In genomic region chr2:72793798-72794447, GRCh38 we compare ENCODE assay signal across 14 cellular contexts. TPM values are rescaled to one million over a fixed set of nuclear protein-coding genes. Genes with fewer than 3 reads are reported as not detected.
DNase-seq lines count a peak whose midpoint lies in the region; ATAC-seq and TF ChIP-seq lines count a peak whose summit lies in the region.
"Had no signal": no experiment of that assay in that cellular context is flagged by ENCODE, and none has a peak within 500 bp of the region (broad histone marks: within the 10 kb centered on the region; RNA-seq: fewer than 3 reads in every experiment).

No MANE protein-coding gene starts in this region.

- H3K4me2 ChIP-seq in DND-41 (ENCODE audit: insufficient read depth, low read length) (no peak overlapping the region), osteoblast (ENCODE audit: insufficient read depth, low read length) (no peak overlapping the region)

- no peak overlapping the region for H3K27ac ChIP-seq in DND-41 (ENCODE audit: low read length)
- no peak overlapping the region for H3K27ac ChIP-seq in osteoblast (ENCODE audit: low read depth, low read length)

- no peak overlapping the region for H3K9ac ChIP-seq in DND-41 (ENCODE audit: low read depth, low read length)

- no peak for TF ChIP-seq CTCF in DND-41 (IDR thresholded peaks at IDR 0.05; ENCODE audit: borderline replicate concordance, extremely low read depth, low read length, poor library complexity, severe bottlenecking)
- TF ChIP-seq CTCF in fibroblast of the aortic adventitia (IDR thresholded peaks at IDR 0.05; ENCODE audit: insufficient read depth, low read length) = no peak
- no peak for TF ChIP-seq CTCF in osteoblast (IDR thresholded peaks at IDR 0.05; ENCODE audit: extremely low read depth, low read depth, low read length)

- H3K27ac Mint-ChIP-seq in T-helper 17 cell (peak overlapping the region; percentile 30), immature natural killer cell (no peak overlapping the region)
- H3K27ac Mint-ChIP-seq: activated CD8-positive, alpha-beta T cell treated with anti-CD3 and anti-CD28 coated beads for 36 hours; activated naive CD4-positive, alpha-beta T cell treated with anti-CD3 and anti-CD28 coated beads for 36 hours; natural killer cell; T-helper 1 cell treated with Interleukin-12 subunit alpha and Interleukin-12 subunit beta and Interleukin-4 antibody, amounts not matched to agents 30 μg/mL and 1 μg/mL, for 36 hours had no signal

- H3K27me3 ChIP-seq in DND-41 (ENCODE audit: insufficient read depth, low read length, poor library complexity) (no peaks in the 10 kb centered on the region), osteoblast (ENCODE audit: insufficient read depth, low read length) (no peaks in the 10 kb centered on the region)

- H2AFZ ChIP-seq in DND-41 (ENCODE audit: low read depth, low read length) (no peak overlapping the region), osteoblast (ENCODE audit: low read length) (no peak overlapping the region)

- H3K27me3 Mint-ChIP-seq in T-helper 17 cell = no peaks in the 10 kb centered on the region
- no peaks in the 10 kb centered on the region for H3K27me3 Mint-ChIP-seq in immature natural killer cell (ENCODE audit: low read depth in 3 of 3)
- H3K27me3 Mint-ChIP-seq: activated CD8-positive, alpha-beta T cell treated with anti-CD3 and anti-CD28 coated beads for 36 hours had no signal

- no peaks in the 10 kb centered on the region for H3K9me3 ChIP-seq in DND-41 (ENCODE audit: insufficient read depth, low read length, severe bottlenecking)
- H3K9me3 ChIP-seq in T-helper 17 cell (ENCODE audit: control insufficient read depth, low read length, poor library complexity, severe bottlenecking) = no peaks in the 10 kb centered on the region
- no peaks in the 10 kb centered on the region for H3K9me3 ChIP-seq in osteoblast (ENCODE audit: low read depth, low read length)

- H3K4me1 ChIP-seq in DND-41 (ENCODE audit: insufficient read depth, low read length) (peaks cover 13% of the 10 kb centered on the region), osteoblast (ENCODE audit: insufficient read depth, low read length) (peaks cover 16% of the 10 kb centered on the region)

- H3K36me3 Mint-ChIP-seq in T-helper 17 cell (ENCODE audit: low read depth) (peaks cover 3% of the 10 kb centered on the region), immature natural killer cell (no peaks in the 10 kb centered on the region)
- H3K36me3 Mint-ChIP-seq: natural killer cell had no signal

- H4K20me1 ChIP-seq in DND-41 (ENCODE audit: insufficient read depth, low read length) = no peaks in the 10 kb centered on the region
- H4K20me1 ChIP-seq in osteoblast (ENCODE audit: insufficient read depth, low read length) = peaks cover 12% of the 10 kb centered on the region

- H3K4me1 Mint-ChIP-seq in T-helper 17 cell (peaks cover 17% of the 10 kb centered on the region), immature natural killer cell (peaks cover 5 to 7% of the 10 kb centered on the region in 2 donors)

- H3K4me3 ChIP-seq in DND-41 (ENCODE audit: low read depth in 1 of 2, low read length in 2 of 2) (no peak overlapping the region), fibroblast of the aortic adventitia (ENCODE audit: low read depth, low read length) (no peak overlapping the region), osteoblast (ENCODE audit: insufficient read depth, low read length) (no peak overlapping the region)

- no peaks in the 10 kb centered on the region for H3K36me3 ChIP-seq in DND-41 (ENCODE audit: insufficient read depth, low read length)
- no peaks in the 10 kb centered on the region for H3K36me3 ChIP-seq in osteoblast (ENCODE audit: insufficient read depth, low read length)

- ATAC-seq in DND-41 (ENCODE audit: insufficient read depth, low read depth) = peak; percentile 42; the same call in 2 of the 3 replicates
- ATAC-seq in T-helper 17 cell = peak; percentile 47
- ATAC-seq in GM19395 (IDR thresholded peaks at IDR 0.05; ENCODE audit: unreplicated experiment) = no peak
- ATAC-seq: activated CD8-positive, alpha-beta T cell treated with anti-CD3 and anti-CD28 coated beads for 36 hours; natural killer cell had no signal

- H3K79me2 ChIP-seq in DND-41 (ENCODE audit: insufficient read depth, low read length) (no peaks in the 10 kb centered on the region), osteoblast (ENCODE audit: insufficient read depth, low read length) (peaks cover 9% of the 10 kb centered on the region)

- H3K9me3 Mint-ChIP-seq in immature natural killer cell = no peaks in the 10 kb centered on the region
- H3K9me3 Mint-ChIP-seq: natural killer cell; T-helper 1 cell treated with Interleukin-12 subunit alpha and Interleukin-12 subunit beta and Interleukin-4 antibody, amounts not matched to agents 30 μg/mL and 1 μg/mL, for 36 hours had no signal

- DNase-seq in DND-41 (no peak), T-helper 17 cell (no peak), fibroblast of the aortic adventitia (ENCODE audit: low read depth) (peak; percentile 53), osteoblast (ENCODE audit: insufficient read length, low spot score, missing footprints) (peak; percentile 67), retina (no peak), immature natural killer cell (no peak), Ammon's horn (ENCODE audit: low spot score) (no peak)
- DNase-seq: activated CD8-positive, alpha-beta T cell treated with anti-CD3 and anti-CD28 coated beads for 36 hours; activated naive CD4-positive, alpha-beta T cell treated with anti-CD3 and anti-CD28 coated beads for 36 hours; natural killer cell; NCI-H187 treated with DMSO at 0.1 percent for 48 hours; stimulated activated CD8-positive, alpha-beta memory T cell treated with anti-CD3 and anti-CD28 coated beads, Interleukin-4, amount 100 ng/mL, for 48 hours had no signal

- no peak overlapping the region for H3K4me3 Mint-ChIP-seq in T-helper 17 cell
- H3K4me3 Mint-ChIP-seq in immature natural killer cell = no peak overlapping the region
- H3K4me3 Mint-ChIP-seq: activated CD8-positive, alpha-beta T cell treated with anti-CD3 and anti-CD28 coated beads for 36 hours; activated naive CD4-positive, alpha-beta T cell treated with anti-CD3 and anti-CD28 coated beads for 36 hours; natural killer cell; T-helper 1 cell treated with Interleukin-12 subunit alpha and Interleukin-12 subunit beta and Interleukin-4 antibody, amounts not matched to agents 30 μg/mL and 1 μg/mL, for 36 hours had no signal

RNA-seq across cellular contexts. Expression of gene EXOC6B, which starts 31.9 kb away (rescaled TPM):
- total RNA-seq in T-helper 17 cell (10 to 100 TPM; 14.6 to 17.3 TPM), fibroblast of the aortic adventitia (ENCODE audit: low replicate concordance) (28.4 and 30.2 TPM in 2 replicates), osteoblast (24.5 and 24.6 TPM in 2 replicates)
- polyA plus RNA-seq in immature natural killer cell = 1 to 10 TPM; 2.0 to 2.7 (median 2.5) TPM

Comparison
In these comparisons a context has a peak if more than half of its experiments do, and no peak if none do; other contexts are left out.
1. DNase-seq: peak in fibroblast of the aortic adventitia (single experiment) and osteoblast (single experiment); none in DND-41 (single experiment), T-helper 17 cell (0 of 3), retina (single experiment), immature natural killer cell (0 of 3) and Ammon's horn (single experiment).